Comparison of ENCODE assay signal across 9 cellular contexts in genomic region chr5:76583163-76584047, GRCh38. TPM values are rescaled to one million over a fixed set of nuclear protein-coding genes. Genes with fewer than 3 reads are reported as not detected.
DNase-seq lines count a peak whose midpoint lies in the region; ATAC-seq, FAIRE-seq and TF ChIP-seq lines count a peak whose summit lies in the region.
"Had no signal": no experiment of that assay in that cellular context is flagged by ENCODE, and none has a peak within 500 bp of the region (broad histone marks: within the 10 kb centered on the region; RNA-seq: fewer than 3 reads in every experiment).

No MANE protein-coding gene starts in this region.

- H3K27ac ChIP-seq in SK-N-SH (ENCODE audit: low read depth in 2 of 2, low read length in 1 of 2) (no peak overlapping the region), stomach (peak overlapping the region; percentile 56 to 89 (median 71))

- no peaks in the 10 kb centered on the region for H3K4me1 ChIP-seq in SK-N-SH (ENCODE audit: control insufficient read depth in 1 of 2, insufficient read depth in 2 of 2, low read depth in 1 of 2, low read length in 1 of 2)
- H3K4me1 ChIP-seq in stomach: peaks cover 10 to 43% (median 25%) of the 10 kb centered on the region in 4 donors

- no peak for ATAC-seq in GM21723 (IDR thresholded peaks at IDR 0.05; ENCODE audit: unreplicated experiment)

- intact Hi-C loops in stomach (cut with DNase I; ENCODE audit: low total_unique reads): no loop called here

- peak overlapping the region; percentile 82 for H3K27ac Mint-ChIP-seq in activated naive CD8-positive, alpha-beta T cell
- H3K27ac Mint-ChIP-seq in activated naive CD8-positive, alpha-beta T cell treated with anti-CD3 and anti-CD28 coated beads for 36 hours: no peak overlapping the region

- H3K36me3 ChIP-seq in SK-N-SH (replicated peaks in 1 of 2; ENCODE audit: control insufficient read depth in 1 of 2, insufficient read depth in 2 of 2, low read length in 1 of 2) (no peaks in the 10 kb centered on the region), stomach (no peaks in the 10 kb centered on the region)

- H3K27me3 Mint-ChIP-seq in activated naive CD8-positive, alpha-beta T cell: no peaks in the 10 kb centered on the region
- H3K27me3 Mint-ChIP-seq in activated naive CD8-positive, alpha-beta T cell treated with anti-CD3 and anti-CD28 coated beads for 36 hours: no peaks in the 10 kb centered on the region

- peaks cover 3% of the 10 kb centered on the region for H3K36me3 Mint-ChIP-seq in activated naive CD8-positive, alpha-beta T cell
- H3K36me3 Mint-ChIP-seq in activated naive CD8-positive, alpha-beta T cell treated with anti-CD3 and anti-CD28 coated beads for 36 hours: peaks cover 1% of the 10 kb centered on the region

- no peaks in the 10 kb centered on the region for H3K9me3 Mint-ChIP-seq in activated naive CD8-positive, alpha-beta T cell (ENCODE audit: low read depth)
- H3K9me3 Mint-ChIP-seq in activated naive CD8-positive, alpha-beta T cell treated with anti-CD3 and anti-CD28 coated beads for 36 hours: no peaks in the 10 kb centered on the region

- H3K27me3 ChIP-seq in SK-N-SH (ENCODE audit: insufficient read depth) (no peaks in the 10 kb centered on the region), stomach (no peaks in the 10 kb centered on the region)

- no peak overlapping the region for H3K9ac ChIP-seq in SK-N-SH

- TF ChIP-seq EP300 in SK-N-SH (IDR thresholded peaks at IDR 0.05; ENCODE audit: borderline replicate concordance in 1 of 2, low read depth in 1 of 2, low read length in 1 of 2) (no peak), stomach (IDR thresholded peaks at IDR 0.05) (no peak)

- H3F3A ChIP-seq in SK-N-SH (replicated peaks; ENCODE audit: insufficient read depth): no peaks in the 10 kb centered on the region

- H3K4me1 Mint-ChIP-seq in activated naive CD8-positive, alpha-beta T cell (ENCODE audit: low read depth): peaks cover 14% of the 10 kb centered on the region
- peaks cover 18% of the 10 kb centered on the region for H3K4me1 Mint-ChIP-seq in activated naive CD8-positive, alpha-beta T cell treated with anti-CD3 and anti-CD28 coated beads for 36 hours

- H3K79me2 ChIP-seq in SK-N-SH (ENCODE audit: insufficient read depth): no peaks in the 10 kb centered on the region

- 41% methylated on average over 7 of the region's 7 CpGs for WGBS in SK-N-SH (ENCODE audit: low lambda C conversion rate)
- WGBS in stomach, 5 donors: 32 to 42% (median 38%) methylated on average over 7 of the region's 7 CpGs

- H2AFZ ChIP-seq in SK-N-SH (ENCODE audit: low read depth): 0 out of 2 replicates have a peak overlapping the region, but pooled peaks have one; percentile 13

- TF ChIP-seq CTCF in SK-N-SH (IDR thresholded peaks at IDR 0.05): peak; percentile 75
- peak; percentile 60 for TF ChIP-seq CTCF in fibroblast of pulmonary artery (IDR thresholded peaks at IDR 0.05; ENCODE audit: low read length, missing control alignments)
- peak in 2 of 7 experiments; percentile 3 to 20 for TF ChIP-seq CTCF in stomach (IDR thresholded peaks at IDR 0.05)

- TF ChIP-seq RAD21 in SK-N-SH (IDR thresholded peaks at IDR 0.05; ENCODE audit: low read length): peak; percentile 69

- no peak for TF ChIP-seq POLR2A in stomach (IDR thresholded peaks at IDR 0.05)
- no peak for TF ChIP-seq POLR2A in GM12891 (IDR thresholded peaks at IDR 0.05; ENCODE audit: low read depth, low read length)

- H3K4me3 ChIP-seq in SK-N-SH (ENCODE audit: low read depth in 2 of 2, low read length in 1 of 2): no peak overlapping the region
- no peak overlapping the region for H3K4me3 ChIP-seq in fibroblast of pulmonary artery (replicated peaks; ENCODE audit: low read depth, low read length)
- H3K4me3 ChIP-seq in stomach: no peak overlapping the region

- CTCF ChIA-PET in SK-N-SH (lab: Yijun Ruan, JAX): interaction anchor here (0.7 to 4.9 kb wide), 15 partner anchors 8 to 1148 kb away, joined by 3 to 31 read pairs (median 3); partner anchors contain the start of gene IQGAP2

- POLR2A ChIA-PET in SK-N-SH (lab: Yijun Ruan, JAX): no interaction called here

- no peak for FAIRE-seq in GM12891 (lab: Jason Lieb, UNC)

- no peak for DNase-seq in activated naive CD8-positive, alpha-beta T cell treated with anti-CD3 and anti-CD28 coated beads for 36 hours
- DNase-seq in SK-N-SH: no peak
- peak; percentile 65 for DNase-seq in fibroblast of pulmonary artery (ENCODE audit: low read depth)
- no peak for DNase-seq in stomach
- no peak for DNase-seq in GM12891 (ENCODE audit: insufficient read length, low spot score)
- DNase-seq in activated T-cell treated with anti-CD3 and anti-CD28 coated beads for 4 hours: no peak
- DNase-seq: stimulated activated CD4-positive, alpha-beta T cell treated with anti-CD3 and anti-CD28 coated beads, Interleukin-4, amount 100 ng/mL, for 1 hour had no signal

- H3K9me2 ChIP-seq in SK-N-SH: no peaks in the 10 kb centered on the region

- H3K4me2 ChIP-seq in SK-N-SH: no peak overlapping the region

- H3K9me3 ChIP-seq in SK-N-SH (no peaks in the 10 kb centered on the region), stomach (no peaks in the 10 kb centered on the region)

- no peaks in the 10 kb centered on the region for H4K20me1 ChIP-seq in SK-N-SH (ENCODE audit: insufficient read depth)

- no peak overlapping the region for H3K4me3 Mint-ChIP-seq in activated naive CD8-positive, alpha-beta T cell
- H3K4me3 Mint-ChIP-seq in activated naive CD8-positive, alpha-beta T cell treated with anti-CD3 and anti-CD28 coated beads for 36 hours: no peak overlapping the region

TF ChIP-seq in SK-N-SH, 30 proteins besides CTCF, POLR2A, EP300 and RAD21:
- TF ChIP-seq SMC3 (IDR thresholded peaks at IDR 0.05; ENCODE audit: low read depth, low read length): peak; percentile 27; the same call in 1 of the 2 replicates
- TF ChIP-seq NRF1 (IDR thresholded peaks at IDR 0.05; ENCODE audit: low read depth, low read length): no peak

TF ChIP-seq in GM12891, 5 proteins besides CTCF, POLR2A, EP300 and RAD21:
- TF ChIP-seq SPI1 (IDR thresholded peaks at IDR 0.05; ENCODE audit: low read depth, low read length) (no peak), POLR2AphosphoS5 (IDR thresholded peaks at IDR 0.05; ENCODE audit: low read depth, low read length) (no peak), PAX5 (IDR thresholded peaks at IDR 0.05; ENCODE audit: insufficient read depth, low read length, severe bottlenecking) (no peak), POU2F2 (IDR thresholded peaks at IDR 0.05; ENCODE audit: low read depth, low read length) (no peak), TAF1 (IDR thresholded peaks at IDR 0.05; ENCODE audit: low read depth, low read length) (no peak)
TF ChIP-seq in GM12891: peak in this region for 0.

RNA-seq across cellular contexts. Expression of gene F2RL2, which starts 39.8 kb away (rescaled TPM):
- not detected for total RNA-seq in activated naive CD8-positive, alpha-beta T cell treated with anti-CD3 and anti-CD28 coated beads for 36 hours
- polyA plus RNA-seq in SK-N-SH (2012; rRNA removed) (29.4 and 51.0 TPM in 2 replicates), stomach (under 1 TPM; 0.45 to 0.81 (median 0.76) TPM)
- 28.0 and 30.2 TPM in 2 replicates for polyA plus RNA-seq in SK-N-SH (2012; cell fraction: cytosol; rRNA removed)
- polyA plus RNA-seq in SK-N-SH (2012; cell fraction: nucleus; rRNA removed): 15.4 and 29.4 TPM in 2 replicates
- total RNA-seq in stomach: 1 to 10 TPM in 3 of 5 donors, under 1 TPM in 1, not detected in 1; 0.29 to 4.6 (median 3.3) TPM
- not detected for polyA plus RNA-seq in GM12891 (2012; ENCODE audit: low read depth, missing spikeins)

Comparison
In these comparisons a context has a peak if more than half of its experiments do, and no peak if none do; other contexts are left out.
1. H3K27ac ChIP-seq: peak in stomach (5 of 5); none in SK-N-SH (0 of 2).